8 cellular contexts compared by ENCODE assay signal in the genomic region with DNA sequence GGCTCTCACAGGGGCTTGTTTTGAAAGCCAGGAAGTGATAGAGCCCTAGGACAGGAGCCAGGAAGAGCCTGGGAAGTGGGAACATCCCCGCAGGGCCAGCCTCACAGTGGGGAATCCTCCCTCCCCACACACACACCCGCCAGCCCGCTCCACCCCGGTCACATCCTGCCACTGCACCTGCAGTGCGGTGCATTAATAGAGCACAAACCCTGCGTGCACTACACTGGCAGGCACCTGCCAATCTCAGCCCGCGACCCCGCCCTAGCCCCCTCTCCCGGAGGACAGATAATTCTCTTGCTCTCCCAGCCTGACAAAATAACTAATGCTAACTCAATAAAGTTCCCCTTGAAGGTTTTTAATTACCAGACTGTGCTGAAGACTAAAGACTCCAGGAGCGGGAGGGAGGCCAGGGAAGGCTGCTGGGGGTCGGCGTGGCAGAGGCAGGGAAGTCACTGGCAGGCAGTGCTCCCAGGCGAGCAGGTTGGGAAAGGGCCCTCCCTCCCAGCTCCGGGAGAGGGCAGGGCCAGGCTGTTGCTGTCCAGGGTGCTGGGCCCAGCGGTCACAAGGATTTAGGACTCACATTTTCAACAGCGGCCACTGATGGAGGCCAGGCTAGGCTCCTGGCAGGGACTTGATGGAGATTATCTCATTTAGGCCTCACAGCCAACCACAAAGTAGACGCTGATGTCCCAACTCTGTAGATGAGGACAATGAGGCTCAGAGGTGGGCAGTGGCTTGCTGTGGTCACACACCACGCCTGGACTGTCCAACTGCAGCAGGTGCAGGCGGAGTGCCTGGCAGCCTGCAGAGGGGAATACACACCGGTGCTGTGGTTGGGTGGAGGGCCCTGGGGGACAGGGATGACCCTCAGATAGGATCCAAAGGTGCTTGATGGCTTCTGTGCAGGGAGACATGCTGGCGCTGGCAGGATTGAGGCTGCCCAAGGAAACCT. TPM values are rescaled to one million over a fixed set of nuclear protein-coding genes. Genes with fewer than 3 reads are reported as not detected.
DNase-seq lines count a peak whose midpoint lies in the region; ATAC-seq lines count a peak whose summit lies in the region.

No MANE protein-coding gene starts in this region.

- no peaks in the 10 kb centered on the region for H3K36me3 ChIP-seq in BLaER1

- ATAC-seq in left cardiac atrium (peak; percentile 55 to 73), HG03520 (IDR thresholded peaks at IDR 0.05; ENCODE audit: unreplicated experiment) (no peak)

- H3K9me3 ChIP-seq in BLaER1 = no peaks in the 10 kb centered on the region

- H3K4me3 ChIP-seq in BLaER1 = no peak overlapping the region

- H3K4me1 ChIP-seq in BLaER1 = peaks cover 100% of the 10 kb centered on the region

- peak overlapping the region; percentile 100 for H3K4me2 ChIP-seq in BLaER1

- intact Hi-C loops in left cardiac atrium (cut with DNase I) = no loop called here

- peak; percentile 39 for DNase-seq in HT1080 (ENCODE audit: low read depth)
- peak; percentile 27 to 32 for DNase-seq in activated CD4-positive, alpha-beta T cell treated with anti-CD3 and anti-CD28 coated beads for 4 hours
- DNase-seq in left cardiac atrium = peak; percentile 62
- no peak for DNase-seq in SIG-M5 (lab: John Stamatoyannopoulos, UW)
- DNase-seq in DMS114 treated with DMSO at 0.1 percent for 48 hours (lab: John Stamatoyannopoulos, UW; ENCODE audit: unreplicated experiment) = no peak
- no peak for DNase-seq in nucleus accumbens (lab: John Stamatoyannopoulos, UW)

- H3K27ac ChIP-seq in BLaER1 = peak overlapping the region; percentile 71

- H4K20me1 ChIP-seq in BLaER1 = peaks cover 11% of the 10 kb centered on the region; the same call in 1 of the 2 replicates

- no peaks in the 10 kb centered on the region for H3K27me3 ChIP-seq in BLaER1

- peak overlapping the region; percentile 28; the same call in 1 of the 2 replicates for H3K9ac ChIP-seq in BLaER1

RNA-seq across cellular contexts. Expression of a gene that starts 23.9 kb away (rescaled TPM):
- 33.6 and 41.4 TPM in 2 replicates for total RNA-seq in HT1080 (2014; rRNA removed; shearing (Covaris generic))
- polyA plus RNA-seq in HT1080 (2015; cell fraction: cytosol; rRNA removed) = 16.2 and 18.6 TPM in 2 replicates
- 21.5 and 23.1 TPM in 2 replicates for polyA plus RNA-seq in HT1080 (2015; cell fraction: nucleus; rRNA removed)
- total RNA-seq in left cardiac atrium = 10 to 100 TPM; 13.9 to 18.2 TPM

Comparison
In these comparisons a context has a peak if more than half of its experiments do, and no peak if none do; other contexts are left out.
1. DNase-seq: peak in HT1080 (single experiment), activated CD4-positive, alpha-beta T cell treated with anti-CD3 and anti-CD28 coated beads for 4 hours (2 of 2) and left cardiac atrium (single experiment); none in SIG-M5 (single experiment), DMS114 treated with DMSO at 0.1 percent for 48 hours (single experiment) and nucleus accumbens (0 of 56).